In genomic region chr11:110069158-110069737, GRCh38 we compare ENCODE assay signal across 1 cellular context.
A peak's percentile ranks its signal among the peaks of the same experiment; 100 is the strongest.
TF ChIP-seq lines count a peak whose summit lies in the region.

No MANE protein-coding gene starts in this region.

TF ChIP-seq in K562, 482 proteins besides CTCF, POLR2A, EP300 and RAD21 (continued from another document and continues in another):
- TF ChIP-seq, protein P1, sequence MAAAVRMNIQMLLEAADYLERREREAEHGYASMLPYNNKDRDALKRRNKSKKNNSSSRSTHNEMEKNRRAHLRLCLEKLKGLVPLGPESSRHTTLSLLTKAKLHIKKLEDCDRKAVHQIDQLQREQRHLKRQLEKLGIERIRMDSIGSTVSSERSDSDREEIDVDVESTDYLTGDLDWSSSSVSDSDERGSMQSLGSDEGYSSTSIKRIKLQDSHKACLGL (CRISPR knock-in tag; IDR thresholded peaks at IDR 0.05; ENCODE audit: borderline replicate concordance, poor library complexity, severe bottlenecking) = no peak
- TF ChIP-seq PATZ1 (CRISPR knock-in tag; IDR thresholded peaks at IDR 0.05; ENCODE audit: borderline replicate concordance) (no peak), ETV5 (CRISPR knock-in tag; IDR thresholded peaks at IDR 0.05; ENCODE audit: low read depth) (no peak), ELF2 (CRISPR knock-in tag; IDR thresholded peaks at IDR 0.05) (no peak), ZNF444 (CRISPR knock-in tag; IDR thresholded peaks at IDR 0.05) (no peak), ESRRB (CRISPR knock-in tag; IDR thresholded peaks at IDR 0.05; ENCODE audit: borderline replicate concordance) (no peak), IRF9 (tag; IDR thresholded peaks at IDR 0.05) (no peak), ID3 (CRISPR knock-in tag; IDR thresholded peaks at IDR 0.05) (no peak), ID3 (tag; IDR thresholded peaks at IDR 0.05) (no peak), HNRNPH1 (optimal IDR thresholded peaks at IDR 0.05; ENCODE audit: low read depth, low read length) (no peak), CCNT2 (IDR thresholded peaks at IDR 0.05; ENCODE audit: borderline replicate concordance, extremely low read depth, insufficient read length, low read depth, low read length) (no peak), FOXP1 (CRISPR knock-in tag; IDR thresholded peaks at IDR 0.05) (no peak), RBM25 (IDR thresholded peaks at IDR 0.05; ENCODE audit: low read depth, low read length, severe bottlenecking) (no peak), MAFG (tag; conservative IDR thresholded peaks at IDR 0.05) (peak; percentile 42; the same call in 1 of the 2 replicates), ZFP36 (IDR thresholded peaks at IDR 0.05; ENCODE audit: low read depth, low read length, partially characterized antibody) (no peak), ZNF707 (CRISPR knock-in tag; conservative IDR thresholded peaks at IDR 0.05) (no peak), ARNT (IDR thresholded peaks at IDR 0.05) (0 out of 4 replicates have a peak, but pooled peaks of 1 of the 2 experiments have one; percentile 11), TARDBP (IDR thresholded peaks at IDR 0.05) (no peak), KAT8 (IDR thresholded peaks at IDR 0.05; ENCODE audit: low read depth) (no peak), CREB3L1 (IDR thresholded peaks at IDR 0.05; ENCODE audit: borderline replicate concordance, low read depth) (no peak), HDAC1 (IDR thresholded peaks at IDR 0.05) (no peak), CUX1 (CRISPR knock-in tag; IDR thresholded peaks at IDR 0.05) (no peak), TBL1XR1 (IDR thresholded peaks at IDR 0.05; ENCODE audit: low read length in 2 of 2) (no peak), AFF4 (CRISPR knock-in tag; IDR thresholded peaks at IDR 0.05) (no peak), RFX7 (CRISPR knock-in tag; IDR thresholded peaks at IDR 0.05) (no peak), NEUROD1 (IDR thresholded peaks at IDR 0.05; ENCODE audit: borderline replicate concordance, low read depth, low read length, partially characterized antibody) (peak; percentile 28), ZNF347 (CRISPR knock-in tag; IDR thresholded peaks at IDR 0.05; ENCODE audit: low read depth) (no peak), PYGO2 (tag; IDR thresholded peaks at IDR 0.05) (no peak), RBM34 (IDR thresholded peaks at IDR 0.05; ENCODE audit: borderline replicate concordance, insufficient read depth, low read length) (no peak), HIVEP1 (CRISPR knock-in tag; IDR thresholded peaks at IDR 0.05) (no peak), PRPF4 (IDR thresholded peaks at IDR 0.05; ENCODE audit: insufficient read depth, low read depth, low read length, poor library complexity, severe bottlenecking) (no peak), ZNF124 (CRISPR knock-in tag; IDR thresholded peaks at IDR 0.05) (no peak), SMAD2 (IDR thresholded peaks at IDR 0.05; ENCODE audit: low read depth, low read length) (no peak), ZBTB8A (IDR thresholded peaks at IDR 0.05; ENCODE audit: partially characterized antibody) (no peak), CHD2 (IDR thresholded peaks at IDR 0.05; ENCODE audit: low read depth, low read length) (no peak)
- TF ChIP-seq, protein P2, sequence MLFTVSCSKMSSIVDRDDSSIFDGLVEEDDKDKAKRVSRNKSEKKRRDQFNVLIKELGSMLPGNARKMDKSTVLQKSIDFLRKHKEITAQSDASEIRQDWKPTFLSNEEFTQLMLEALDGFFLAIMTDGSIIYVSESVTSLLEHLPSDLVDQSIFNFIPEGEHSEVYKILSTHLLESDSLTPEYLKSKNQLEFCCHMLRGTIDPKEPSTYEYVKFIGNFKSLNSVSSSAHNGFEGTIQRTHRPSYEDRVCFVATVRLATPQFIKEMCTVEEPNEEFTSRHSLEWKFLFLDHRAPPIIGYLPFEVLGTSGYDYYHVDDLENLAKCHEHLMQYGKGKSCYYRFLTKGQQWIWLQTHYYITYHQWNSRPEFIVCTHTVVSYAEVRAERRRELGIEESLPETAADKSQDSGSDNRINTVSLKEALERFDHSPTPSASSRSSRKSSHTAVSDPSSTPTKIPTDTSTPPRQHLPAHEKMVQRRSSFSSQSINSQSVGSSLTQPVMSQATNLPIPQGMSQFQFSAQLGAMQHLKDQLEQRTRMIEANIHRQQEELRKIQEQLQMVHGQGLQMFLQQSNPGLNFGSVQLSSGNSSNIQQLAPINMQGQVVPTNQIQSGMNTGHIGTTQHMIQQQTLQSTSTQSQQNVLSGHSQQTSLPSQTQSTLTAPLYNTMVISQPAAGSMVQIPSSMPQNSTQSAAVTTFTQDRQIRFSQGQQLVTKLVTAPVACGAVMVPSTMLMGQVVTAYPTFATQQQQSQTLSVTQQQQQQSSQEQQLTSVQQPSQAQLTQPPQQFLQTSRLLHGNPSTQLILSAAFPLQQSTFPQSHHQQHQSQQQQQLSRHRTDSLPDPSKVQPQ (CRISPR knock-in tag; IDR thresholded peaks at IDR 0.05; ENCODE audit: borderline replicate concordance) = no peak
- TF ChIP-seq, protein P3, sequence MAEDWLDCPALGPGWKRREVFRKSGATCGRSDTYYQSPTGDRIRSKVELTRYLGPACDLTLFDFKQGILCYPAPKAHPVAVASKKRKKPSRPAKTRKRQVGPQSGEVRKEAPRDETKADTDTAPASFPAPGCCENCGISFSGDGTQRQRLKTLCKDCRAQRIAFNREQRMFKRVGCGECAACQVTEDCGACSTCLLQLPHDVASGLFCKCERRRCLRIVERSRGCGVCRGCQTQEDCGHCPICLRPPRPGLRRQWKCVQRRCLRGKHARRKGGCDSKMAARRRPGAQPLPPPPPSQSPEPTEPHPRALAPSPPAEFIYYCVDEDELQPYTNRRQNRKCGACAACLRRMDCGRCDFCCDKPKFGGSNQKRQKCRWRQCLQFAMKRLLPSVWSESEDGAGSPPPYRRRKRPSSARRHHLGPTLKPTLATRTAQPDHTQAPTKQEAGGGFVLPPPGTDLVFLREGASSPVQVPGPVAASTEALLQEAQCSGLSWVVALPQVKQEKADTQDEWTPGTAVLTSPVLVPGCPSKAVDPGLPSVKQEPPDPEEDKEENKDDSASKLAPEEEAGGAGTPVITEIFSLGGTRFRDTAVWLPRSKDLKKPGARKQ (CRISPR knock-in tag; IDR thresholded peaks at IDR 0.05) = no peak
- TF ChIP-seq, protein P4, sequence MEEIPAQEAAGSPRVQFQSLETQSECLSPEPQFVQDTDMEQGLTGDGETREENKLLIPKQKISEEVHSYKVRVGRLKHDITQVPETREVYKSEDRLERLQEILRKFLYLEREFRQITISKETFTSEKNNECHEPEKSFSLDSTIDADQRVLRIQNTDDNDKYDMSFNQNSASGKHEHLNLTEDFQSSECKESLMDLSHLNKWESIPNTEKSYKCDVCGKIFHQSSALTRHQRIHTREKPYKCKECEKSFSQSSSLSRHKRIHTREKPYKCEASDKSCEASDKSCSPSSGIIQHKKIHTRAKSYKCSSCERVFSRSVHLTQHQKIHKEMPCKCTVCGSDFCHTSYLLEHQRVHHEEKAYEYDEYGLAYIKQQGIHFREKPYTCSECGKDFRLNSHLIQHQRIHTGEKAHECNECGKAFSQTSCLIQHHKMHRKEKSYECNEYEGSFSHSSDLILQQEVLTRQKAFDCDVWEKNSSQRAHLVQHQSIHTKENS (CRISPR knock-in tag; IDR thresholded peaks at IDR 0.05) = no peak
- TF ChIP-seq, protein P5, sequence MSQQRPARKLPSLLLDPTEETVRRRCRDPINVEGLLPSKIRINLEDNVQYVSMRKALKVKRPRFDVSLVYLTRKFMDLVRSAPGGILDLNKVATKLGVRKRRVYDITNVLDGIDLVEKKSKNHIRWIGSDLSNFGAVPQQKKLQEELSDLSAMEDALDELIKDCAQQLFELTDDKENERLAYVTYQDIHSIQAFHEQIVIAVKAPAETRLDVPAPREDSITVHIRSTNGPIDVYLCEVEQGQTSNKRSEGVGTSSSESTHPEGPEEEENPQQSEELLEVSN (IDR thresholded peaks at IDR 0.05; ENCODE audit: borderline replicate concordance in 1 of 2, extremely low read depth in 1 of 2, insufficient read depth in 1 of 2, insufficient read length in 1 of 2, low read depth in 1 of 2, low read length in 1 of 2, poor library complexity in 1 of 2, severe bottlenecking in 1 of 2) = peak in 1 of 2 experiments; percentile 63
